In the genomic region with DNA sequence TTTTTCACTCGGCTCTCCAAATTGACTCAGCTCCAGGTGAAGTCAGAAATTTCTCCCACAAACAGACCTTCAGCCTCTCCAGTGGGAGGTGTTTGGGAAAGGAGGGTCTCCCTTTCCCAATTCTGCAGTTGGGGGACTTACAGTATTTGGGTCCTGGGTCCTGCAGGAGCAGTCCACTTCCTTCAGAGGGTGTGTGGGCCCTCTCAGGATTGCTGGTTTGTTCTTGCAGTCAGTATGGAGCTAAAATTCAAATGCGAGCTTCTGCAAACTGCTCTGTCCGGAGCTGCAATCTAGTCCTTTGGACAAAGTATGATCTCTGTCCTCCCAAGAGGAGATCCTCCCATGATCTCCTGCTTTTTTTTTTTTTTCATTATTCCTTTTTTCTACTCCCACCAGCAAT, we compare ENCODE assay signal across 23 cellular contexts.
"Had no signal": no experiment of that assay in that cellular context is flagged by ENCODE, and none has a peak within 500 bp of the region (broad histone marks: within the 10 kb centered on the region; RNA-seq: fewer than 3 reads in every experiment).

No MANE protein-coding gene starts in this region.

- H2AFZ ChIP-seq: hepatocyte had no signal

- DNase-seq: colonic mucosa; dermis blood vessel endothelial cell; erythroblast; foreskin keratinocyte; kidney glomerular epithelial cell; mammary epithelial cell; psoas muscle; retina; spleen; stimulated activated CD4-positive, alpha-beta T cell treated with anti-CD3 and anti-CD28 coated beads, Interleukin-15, amount 100 ng/mL, for 24 hours; stimulated activated CD4-positive, alpha-beta T cell treated with anti-CD3 and anti-CD28 coated beads, Interleukin-1b, Interleukin-23, amount 100 ng/mL, for 48 hours; stimulated activated CD4-positive, alpha-beta T cell treated with anti-CD3 and anti-CD28 coated beads, Interleukin-4, amount 100 ng/mL, for 24 hours; tibial artery; upper lobe of right lung had no signal

- H3K27me3 Mint-ChIP-seq: stimulated activated memory B cell treated with anti-CD40 and anti-IgM and Interleukin-4, amounts not matched to agents 10 μg/mL and 1 μg/mL and 100 μg/mL, for 72 hours; stimulated activated naive CD8-positive, alpha-beta T cell treated with anti-CD3 and anti-CD28 coated beads, Interleukin-15, Interleukin-2, amounts not matched to agents 100 ng/mL and 50 ng/mL, for 24 hours had no signal

- H3K27me3 ChIP-seq: colonic mucosa, foreskin keratinocyte, hepatocyte, neutrophil, spleen, tibial artery, upper lobe of right lung, vagina had no signal

- H3K79me2 ChIP-seq: hepatocyte had no signal

- H3K36me3 ChIP-seq: colonic mucosa, neutrophil, spleen, tibial artery, upper lobe of right lung, vagina had no signal

- H3K27ac Mint-ChIP-seq: natural killer cell treated with Interleukin-12 subunit alpha and Interleukin-12 subunit beta and Interleukin-15 and Interleukin-18, amount 100 ng/mL, for 72 hours; stimulated activated memory B cell treated with anti-CD40 and anti-IgM and Interleukin-4, amounts not matched to agents 10 μg/mL and 1 μg/mL and 100 μg/mL, for 72 hours; stimulated activated naive CD8-positive, alpha-beta T cell treated with anti-CD3 and anti-CD28 coated beads, Interleukin-15, Interleukin-2, amounts not matched to agents 100 ng/mL and 50 ng/mL, for 24 hours had no signal

- H3K27ac ChIP-seq: colonic mucosa, foreskin keratinocyte, hepatocyte, neutrophil, psoas muscle, spleen, tibial artery, upper lobe of right lung, vagina had no signal

- ATAC-seq: foreskin keratinocyte; natural killer cell treated with Interleukin-12 subunit alpha and Interleukin-12 subunit beta and Interleukin-15 and Interleukin-18, amount 100 ng/mL, for 72 hours; psoas muscle; sciatic nerve; stimulated activated memory B cell treated with anti-CD40 and anti-IgM and Interleukin-4, amounts not matched to agents 10 μg/mL and 1 μg/mL and 100 μg/mL, for 72 hours; upper lobe of right lung had no signal

- H3K4me3 ChIP-seq: colonic mucosa, hepatocyte, psoas muscle, spleen, tibial artery, upper lobe of right lung, vagina had no signal

- H3K4me1 ChIP-seq: colonic mucosa, foreskin keratinocyte, psoas muscle, spleen, tibial artery, upper lobe of right lung, vagina had no signal

- H3K4me1 Mint-ChIP-seq: stimulated activated memory B cell treated with anti-CD40 and anti-IgM and Interleukin-4, amounts not matched to agents 10 μg/mL and 1 μg/mL and 100 μg/mL, for 72 hours had no signal

- H3K4me3 Mint-ChIP-seq: natural killer cell treated with Interleukin-12 subunit alpha and Interleukin-12 subunit beta and Interleukin-15 and Interleukin-18, amount 100 ng/mL, for 72 hours; stimulated activated memory B cell treated with anti-CD40 and anti-IgM and Interleukin-4, amounts not matched to agents 10 μg/mL and 1 μg/mL and 100 μg/mL, for 72 hours; stimulated activated naive CD8-positive, alpha-beta T cell treated with anti-CD3 and anti-CD28 coated beads, Interleukin-15, Interleukin-2, amounts not matched to agents 100 ng/mL and 50 ng/mL, for 24 hours had no signal

- H3K9me3 ChIP-seq: colonic mucosa, neutrophil, psoas muscle, tibial artery, upper lobe of right lung, vagina had no signal

- H3K36me3 Mint-ChIP-seq: stimulated activated memory B cell treated with anti-CD40 and anti-IgM and Interleukin-4, amounts not matched to agents 10 μg/mL and 1 μg/mL and 100 μg/mL, for 72 hours had no signal

- H3K4me2 ChIP-seq: hepatocyte had no signal

- FAIRE-seq: endothelial cell of umbilical vein, islet of Langerhans had no signal
